In the genomic region with DNA sequence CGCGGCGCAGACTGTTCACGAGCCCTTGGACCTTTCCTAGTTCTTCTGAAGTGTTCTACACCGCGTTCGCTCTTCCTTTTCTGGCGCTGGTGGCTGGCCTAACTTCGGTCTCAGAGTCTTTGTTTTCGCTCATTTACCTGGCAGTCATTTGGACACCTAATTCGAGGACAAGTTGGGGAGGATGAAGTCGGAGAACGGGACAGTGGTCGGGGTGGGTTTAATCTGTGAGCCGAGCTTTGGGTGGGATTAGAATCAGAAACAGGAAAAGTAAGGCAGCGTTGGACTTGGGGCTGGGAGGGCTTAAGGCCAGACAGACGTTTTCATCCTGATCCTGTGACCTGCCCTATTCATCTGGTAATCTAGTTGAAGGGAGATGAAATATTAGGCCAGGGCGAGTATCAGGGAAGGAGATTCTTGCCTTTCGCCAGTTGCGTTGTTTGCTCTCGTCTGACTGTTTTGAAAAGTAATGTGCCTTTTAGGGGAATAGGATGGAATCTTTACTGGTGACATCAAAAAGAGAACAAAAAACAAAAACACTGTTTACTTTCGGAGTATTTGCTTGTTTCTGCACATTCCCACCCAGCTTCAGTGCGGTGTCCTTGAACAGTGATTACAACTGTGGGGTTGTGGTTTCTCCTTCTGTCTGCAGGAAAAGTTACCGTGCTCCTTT, we compare ENCODE assay signal across 8 cellular contexts. TPM values are rescaled to one million over a fixed set of nuclear protein-coding genes. Genes with fewer than 3 reads are reported as not detected.
DNase-seq lines count a peak whose midpoint lies in the region; ATAC-seq and TF ChIP-seq lines count a peak whose summit lies in the region.

No MANE protein-coding gene starts in this region.

- H3K4me3 Mint-ChIP-seq in natural killer cell: peak overlapping the region; percentile 89

- ATAC-seq in RWPE2 (ENCODE audit: low read depth) (no peak), natural killer cell (no peak)

- H3K9me3 ChIP-seq in RWPE2 (ENCODE audit: severe bottlenecking): no peaks in the 10 kb centered on the region

- peak; percentile 43 for TF ChIP-seq POLR2A in GM19099 (IDR thresholded peaks at IDR 0.05; ENCODE audit: extremely low read depth, insufficient read length, low read depth)

- peaks cover 13% of the 10 kb centered on the region for H3K4me1 ChIP-seq in RWPE2 (ENCODE audit: insufficient read depth, poor library complexity, severe bottlenecking)

- no peaks in the 10 kb centered on the region for H3K36me3 Mint-ChIP-seq in natural killer cell

- intact Hi-C loops in natural killer cell (cut with micrococcal nuclease): loop anchor here (5.0 kb wide), 3 partner anchors 851 to 1396 kb away; partner anchors contain the start of genes ATR and U2SURP

- H3K4me1 Mint-ChIP-seq in natural killer cell: peaks cover 41 to 53% of the 10 kb centered on the region in 2 donors

- H3K27ac ChIP-seq in RWPE2 (ENCODE audit: poor library complexity, severe bottlenecking) (peak overlapping the region; percentile 89), epithelial cell of prostate (peak overlapping the region; percentile 93)

- no peaks in the 10 kb centered on the region for H3K36me3 ChIP-seq in RWPE2 (ENCODE audit: low read depth)

- H3K27me3 Mint-ChIP-seq in natural killer cell (ENCODE audit: low read depth in 2 of 2): no peaks in the 10 kb centered on the region

- peak; percentile 12 for DNase-seq in AG10803 (ENCODE audit: low read depth)
- no peak for DNase-seq in RWPE2 (ENCODE audit: low spot score)
- no peak for DNase-seq in epithelial cell of prostate (ENCODE audit: low read depth, low spot score)
- DNase-seq in natural killer cell: no peak
- DNase-seq in GDM1 (lab: John Stamatoyannopoulos, UW): no peak
- no peak for DNase-seq in GF-D8 (lab: John Stamatoyannopoulos, UW)
- DNase-seq in SW 1271 (lab: John Stamatoyannopoulos, UW): no peak

- no peaks in the 10 kb centered on the region for H3K9me3 Mint-ChIP-seq in natural killer cell

- 0 out of 2 replicates have a peak, but pooled peaks have one; percentile 8 for TF ChIP-seq CTCF in AG10803 (conservative IDR thresholded peaks at IDR 0.05; ENCODE audit: low read length)
- peak; percentile 44 for TF ChIP-seq CTCF in RWPE2 (IDR thresholded peaks at IDR 0.05; ENCODE audit: poor library complexity, severe bottlenecking)
- TF ChIP-seq CTCF in natural killer cell (IDR thresholded peaks at IDR 0.05): no peak

- peak overlapping the region; percentile 82 to 94 for H3K27ac Mint-ChIP-seq in natural killer cell

- H3K4me3 ChIP-seq in AG10803 (ENCODE audit: low read length) (peak overlapping the region; percentile 87), RWPE2 (ENCODE audit: severe bottlenecking) (peak overlapping the region; percentile 65)

- no peaks in the 10 kb centered on the region for H3K27me3 ChIP-seq in RWPE2 (ENCODE audit: insufficient read depth, poor library complexity, severe bottlenecking)

RNA-seq across cellular contexts. Expression of gene DIPK2A, which starts 1.9 kb away (rescaled TPM):
- 10 to 100 TPM; 18.7 to 39.6 (median 28.2) TPM for total RNA-seq in natural killer cell
